ENCODE assay signal across 35 cellular contexts in genomic region chr18:48352051-48352755, GRCh38. TPM values are rescaled to one million over a fixed set of nuclear protein-coding genes. Genes with fewer than 3 reads are reported as not detected.
"Had no signal": no experiment of that assay in that cellular context is flagged by ENCODE, and none has a peak within 500 bp of the region (broad histone marks: within the 10 kb centered on the region; RNA-seq: fewer than 3 reads in every experiment).

No MANE protein-coding gene starts in this region.

- H3K27ac ChIP-seq: brain microvascular endothelial cell, colonic mucosa, dorsolateral prefrontal cortex, esophagus muscularis mucosa, foreskin keratinocyte, gastrocnemius medialis, heart right ventricle, WERI-Rb-1 had no signal

- H3K4me3 Mint-ChIP-seq: activated B cell treated with CpG ODN at 0.5 μM for 24 hours; activated CD4-positive, alpha-beta memory T cell treated with anti-CD3 and anti-CD28 coated beads for 36 hours; activated CD4-positive, alpha-beta T cell treated with anti-CD3 and anti-CD28 coated beads for 36 hours; activated CD4-positive, alpha-beta T cell treated with anti-CD3 and anti-CD28 coated beads, Interleukin-2, amount 10 ng/mL, durations not matched to agents 24 days and 14 days; activated CD8-positive, alpha-beta memory T cell treated with anti-CD3 and anti-CD28 coated beads, Interleukin-2, amount 10 ng/mL, durations not matched to agents 7 days and 5 days; activated CD8-positive, alpha-beta T cell treated with anti-CD3 and anti-CD28 coated beads, Interleukin-2, amount 10 ng/mL, durations not matched to agents 7 days and 5 days; activated naive CD8-positive, alpha-beta T cell; activated T-helper 1 cell treated with anti-CD3 and anti-CD28 coated beads, Interleukin-12 subunit alpha, Interleukin-12 subunit beta, Interleukin-2, Interleukin-4 antibody, amounts not matched to agents 30 ng/mL and 10 ng/mL and 1 ng/mL, durations not matched to agents 14 hours and 24 hours and 36 hours; dendritic cell treated with granulocyte-macrophage colony-stimulating factor and Interleukin-4, amounts not matched to agents 40 ng/mL and 50 ng/mL, for 4 days; T-helper 17 cell; T-helper 2 cell treated with Interferon-gamma antibody and Interleukin-4, amounts not matched to agents 5 μg/mL and 100 μg/mL, for 36 hours had no signal

- H3K4me3 ChIP-seq: colonic mucosa, dorsolateral prefrontal cortex, esophagus muscularis mucosa, gastrocnemius medialis, heart right ventricle had no signal

- H3K9me3 ChIP-seq: colonic mucosa, esophagus muscularis mucosa, gastrocnemius medialis, heart right ventricle had no signal

- FAIRE-seq: astrocyte had no signal

- H3K27ac Mint-ChIP-seq: activated B cell treated with CpG ODN at 0.5 μM for 24 hours; activated CD4-positive, alpha-beta memory T cell treated with anti-CD3 and anti-CD28 coated beads for 36 hours; activated CD4-positive, alpha-beta T cell treated with anti-CD3 and anti-CD28 coated beads for 36 hours; activated CD4-positive, alpha-beta T cell treated with anti-CD3 and anti-CD28 coated beads, Interleukin-2, amount 10 ng/mL, durations not matched to agents 24 days and 14 days; activated CD8-positive, alpha-beta memory T cell treated with anti-CD3 and anti-CD28 coated beads, Interleukin-2, amount 10 ng/mL, durations not matched to agents 7 days and 5 days; activated CD8-positive, alpha-beta T cell treated with anti-CD3 and anti-CD28 coated beads, Interleukin-2, amount 10 ng/mL, durations not matched to agents 7 days and 5 days; activated naive CD8-positive, alpha-beta T cell; activated T-helper 1 cell treated with anti-CD3 and anti-CD28 coated beads, Interleukin-12 subunit alpha, Interleukin-12 subunit beta, Interleukin-2, Interleukin-4 antibody, amounts not matched to agents 30 ng/mL and 10 ng/mL and 1 ng/mL, durations not matched to agents 14 hours and 24 hours and 36 hours; activated T-helper 2 cell treated with anti-CD3 and anti-CD28 coated beads, Interferon-gamma antibody, Interleukin-2, Interleukin-4, amounts not matched to agents 10 μg/mL and 5 μg/mL and 100 μg/mL, durations not matched to agents 14 hours and 24 hours and 36 hours; dendritic cell treated with granulocyte-macrophage colony-stimulating factor and Interleukin-4, amounts not matched to agents 40 ng/mL and 50 ng/mL, for 4 days; T-helper 17 cell; T-helper 2 cell treated with Interferon-gamma antibody and Interleukin-4, amounts not matched to agents 5 μg/mL and 100 μg/mL, for 36 hours had no signal

- H3K4me1 Mint-ChIP-seq: activated B cell treated with CpG ODN at 0.5 μM for 24 hours; activated CD4-positive, alpha-beta T cell treated with anti-CD3 and anti-CD28 coated beads for 36 hours; activated CD8-positive, alpha-beta memory T cell treated with anti-CD3 and anti-CD28 coated beads, Interleukin-2, amount 10 ng/mL, durations not matched to agents 7 days and 5 days had no signal

- H3K36me3 ChIP-seq: brain microvascular endothelial cell, colonic mucosa, esophagus muscularis mucosa, gastrocnemius medialis, heart right ventricle, WERI-Rb-1 had no signal

- H3K9me3 Mint-ChIP-seq: activated B cell treated with CpG ODN at 0.5 μM for 24 hours; activated CD4-positive, alpha-beta memory T cell treated with anti-CD3 and anti-CD28 coated beads for 36 hours; activated CD4-positive, alpha-beta T cell treated with anti-CD3 and anti-CD28 coated beads, Interleukin-2, amount 10 ng/mL, durations not matched to agents 24 days and 14 days; activated T-helper 1 cell treated with anti-CD3 and anti-CD28 coated beads, Interleukin-12 subunit alpha, Interleukin-12 subunit beta, Interleukin-2, Interleukin-4 antibody, amounts not matched to agents 30 ng/mL and 10 ng/mL and 1 ng/mL, durations not matched to agents 14 hours and 24 hours and 36 hours; activated T-helper 2 cell treated with anti-CD3 and anti-CD28 coated beads, Interferon-gamma antibody, Interleukin-2, Interleukin-4, amounts not matched to agents 10 μg/mL and 5 μg/mL and 100 μg/mL, durations not matched to agents 14 hours and 24 hours and 36 hours; dendritic cell treated with granulocyte-macrophage colony-stimulating factor and Interleukin-4, amounts not matched to agents 40 ng/mL and 50 ng/mL, for 4 days; T-helper 2 cell treated with Interferon-gamma antibody and Interleukin-4, amounts not matched to agents 5 μg/mL and 100 μg/mL, for 36 hours had no signal

- DNase-seq: activated B cell treated with CpG ODN at 0.5 μM for 24 hours; activated CD4-positive, alpha-beta memory T cell treated with anti-CD3 and anti-CD28 coated beads for 36 hours; activated CD4-positive, alpha-beta T cell treated with anti-CD3 and anti-CD28 coated beads for 36 hours; activated CD4-positive, alpha-beta T cell treated with anti-CD3 and anti-CD28 coated beads, Interleukin-2, amount 10 ng/mL, durations not matched to agents 24 days and 14 days; activated CD4-positive, CD25-positive, alpha-beta regulatory T cell treated with anti-CD3 and anti-CD28 coated beads, Interleukin-2, amount 50 U/mL, for 72 hours; activated CD8-positive, alpha-beta memory T cell treated with anti-CD3 and anti-CD28 coated beads, Interleukin-2, amount 10 ng/mL, durations not matched to agents 7 days and 5 days; activated CD8-positive, alpha-beta memory T cell treated with anti-CD3 and anti-CD28 coated beads, Interleukin-2, amount 50 U/mL, for 4 hours; activated CD8-positive, alpha-beta T cell treated with anti-CD3 and anti-CD28 coated beads, Interleukin-2, amount 10 ng/mL, durations not matched to agents 7 days and 5 days; activated gamma-delta T cell treated with Interleukin-2 at 50 U/mL for 16 hours; activated naive CD4-positive, alpha-beta T cell treated with anti-CD3 and anti-CD28 coated beads, Interleukin-2, amount 50 U/mL, for 16 hours; activated naive CD4-positive, alpha-beta T cell treated with Interleukin-2 at 50 U/mL for 16 hours; activated T-cell treated with anti-CD3 and anti-CD28 coated beads, Interleukin-2, amount 50 U/mL, for 1 hour; activated T-cell treated with anti-CD3 and anti-CD28 coated beads, Interleukin-2, amount 50 U/mL, for 48 hours; amniotic stem cell; anterior cingulate cortex; brain microvascular endothelial cell; caudate nucleus; colonic mucosa; dorsolateral prefrontal cortex; effector memory CD4-positive, alpha-beta T cell; erythroblast; foreskin keratinocyte; gastrocnemius medialis; heart right ventricle; T-helper 1 cell; T-helper 17 cell; T1000; WERI-Rb-1 had no signal

- H3K27me3 ChIP-seq: brain microvascular endothelial cell, colonic mucosa, esophagus muscularis mucosa, gastrocnemius medialis, heart right ventricle had no signal

- H3K36me3 Mint-ChIP-seq: activated CD4-positive, alpha-beta memory T cell treated with anti-CD3 and anti-CD28 coated beads for 36 hours; activated CD8-positive, alpha-beta memory T cell treated with anti-CD3 and anti-CD28 coated beads, Interleukin-2, amount 10 ng/mL, durations not matched to agents 7 days and 5 days; activated naive CD8-positive, alpha-beta T cell had no signal

- ATAC-seq: activated CD4-positive, alpha-beta T cell treated with anti-CD3 and anti-CD28 coated beads for 36 hours; activated CD8-positive, alpha-beta memory T cell treated with anti-CD3 and anti-CD28 coated beads, Interleukin-2, amount 10 ng/mL, durations not matched to agents 7 days and 5 days; activated CD8-positive, alpha-beta T cell treated with anti-CD3 and anti-CD28 coated beads, Interleukin-2, amount 10 ng/mL, durations not matched to agents 7 days and 5 days; foreskin keratinocyte; gastrocnemius medialis; heart right ventricle; T-helper 17 cell had no signal

- H3K4me1 ChIP-seq: colonic mucosa, foreskin keratinocyte, gastrocnemius medialis had no signal

RNA-seq across cellular contexts. Expression of gene ZBTB7C, which starts 57.0 kb away (rescaled TPM):
- total RNA-seq: activated B cell treated with CpG ODN at 0.5 μM for 24 hours; activated CD4-positive, alpha-beta T cell treated with anti-CD3 and anti-CD28 coated beads for 36 hours; activated CD8-positive, alpha-beta T cell treated with anti-CD3 and anti-CD28 coated beads, Interleukin-2, amount 10 ng/mL, durations not matched to agents 7 days and 5 days had no signal
